In genomic region chr7:137578541-137578940, GRCh38 we compare ENCODE assay signal across 1 cellular context.
TF ChIP-seq lines count a peak whose summit lies in the region.

No MANE protein-coding gene starts in this region.

TF ChIP-seq in GM23338, 12 proteins besides CTCF, POLR2A, EP300 and RAD21 (continued from another document):
- TF ChIP-seq ZNF462 (CRISPR knock-in tag; IDR thresholded peaks at IDR 0.05), result no peak
